ENCODE assay signal across 8 cellular contexts in genomic region chr6:41920921-41921711, GRCh38. TPM values are rescaled to one million over a fixed set of nuclear protein-coding genes. Genes with fewer than 3 reads are reported as not detected.
A peak's percentile ranks its signal among the peaks of the same experiment; 100 is the strongest.
DNase-seq lines count a peak whose midpoint lies in the region; ATAC-seq and TF ChIP-seq lines count a peak whose summit lies in the region.

Gene BYSL, plus strand, starts transcription at chr6:41921499. Its CDS starts 64 bp downstream, at chr6:41921563.
Gene MED20, minus strand, starts transcription at chr6:41921139. Its CDS starts 121 bp downstream, at chr6:41921018.

- CTCF ChIA-PET in Caco-2 (lab: Charles Lee) = interaction anchor here (0.5 to 2.2 kb wide), 24 partner anchors 12 to 643 kb away, joined by 3 to 23 read pairs (median 4); partner anchors contain the start of genes CCND3, FRS3, TAF8 and TOMM6
- CTCF ChIA-PET in activated CD8-positive, alpha-beta memory T cell treated with anti-CD3 and anti-CD28 coated beads for 36 hours (lab: Charles Lee) = interaction anchor here (0.5 to 3.9 kb wide), 27 partner anchors 11 to 244 kb away, joined by 3 to 46 read pairs (median 4); partner anchors contain the start of genes CCND3, TAF8, TOMM6 and USP49

- BruUV-seq in Caco-2 (replicated peaks; lab: Mats Ljungman, UMichigan) = no TSS peak

- H3K4me1 Mint-ChIP-seq in Caco-2 (ENCODE audit: low read depth, unreplicated experiment) (peaks cover 19% of the 10 kb centered on the region), memory B cell (peaks cover 36% of the 10 kb centered on the region)

- H3K4me3 ChIP-seq in Caco-2 (ENCODE audit: low read depth, low read length) = peak within 1 kb of the TSS; percentile 98
- peak within 1 kb of the TSS; percentile 97 for H3K4me3 ChIP-seq in effector memory CD4-positive, alpha-beta T cell (ENCODE audit: insufficient read depth, low read depth, low read length, poor library complexity, severe bottlenecking)

- no peaks in the 10 kb centered on the region for H3K9me3 ChIP-seq in Caco-2
- no peaks in the 10 kb centered on the region for H3K9me3 ChIP-seq in effector memory CD4-positive, alpha-beta T cell (ENCODE audit: control insufficient read depth, low read length)

- peak; percentile 94 for ATAC-seq in memory B cell (ENCODE audit: low read depth)

- DNase-seq in Caco-2 (peak; percentile 92), GM20000 (ENCODE audit: low spot score) (peak; percentile 93), HT-29 (ENCODE audit: low spot score) (peak; percentile 96), memory B cell (ENCODE audit: low spot score in 2 of 2) (peak; percentile 95 to 98)
- DNase-seq in NK-92 treated with Interleukin-12 subunit alpha and Interleukin-12 subunit beta, amount 100 ng/mL, for 24 hours (lab: John Stamatoyannopoulos, UW) = peak; percentile 88
- peak; percentile 84 to 91 (median 90) for DNase-seq in effector memory CD4-positive, alpha-beta T cell
- DNase-seq in stimulated activated CD8-positive, alpha-beta memory T cell treated with anti-CD3 and anti-CD28 coated beads, Interleukin-12 subunit alpha, Interleukin-12 subunit beta, amount 100 ng/mL, for 24 hours (ENCODE audit: extremely low read depth) = peak; percentile 88

- peak; percentile 94 to 95 for TF ChIP-seq CTCF in Caco-2 (IDR thresholded peaks at IDR 0.05; ENCODE audit: insufficient read depth in 1 of 2, low read depth in 1 of 2, low read length in 1 of 2, severe bottlenecking in 1 of 2, unreplicated experiment in 1 of 2)
- TF ChIP-seq CTCF in GM20000 (IDR thresholded peaks at IDR 0.05; ENCODE audit: extremely low read depth, missing control alignments) = peak; percentile 85

- no peaks in the 10 kb centered on the region for H3K9me3 Mint-ChIP-seq in Caco-2 (ENCODE audit: unreplicated experiment)
- no peaks in the 10 kb centered on the region for H3K9me3 Mint-ChIP-seq in memory B cell

- H3K4me1 ChIP-seq in Caco-2 = peaks cover 9% of the 10 kb centered on the region; the same call in 1 of the 2 replicates
- H3K4me1 ChIP-seq in effector memory CD4-positive, alpha-beta T cell (ENCODE audit: control insufficient read depth, insufficient read depth, low read length, poor library complexity, severe bottlenecking) = peaks cover 20% of the 10 kb centered on the region

- no peaks in the 10 kb centered on the region for H3K27me3 ChIP-seq in Caco-2 (replicated peaks; ENCODE audit: control insufficient read depth, insufficient read depth, low read length)
- no peaks in the 10 kb centered on the region for H3K27me3 ChIP-seq in effector memory CD4-positive, alpha-beta T cell (replicated peaks; ENCODE audit: control insufficient read depth, insufficient read depth, low read length, poor library complexity, severe bottlenecking)

- H3K27me3 Mint-ChIP-seq in Caco-2 (ENCODE audit: insufficient read depth, unreplicated experiment) = no peaks in the 10 kb centered on the region
- no peaks in the 10 kb centered on the region for H3K27me3 Mint-ChIP-seq in memory B cell

- peak within 1 kb of the TSS; percentile 88 for H3K4me3 Mint-ChIP-seq in Caco-2 (ENCODE audit: unreplicated experiment)
- peak within 1 kb of the TSS; percentile 100 for H3K4me3 Mint-ChIP-seq in memory B cell

- H3K36me3 Mint-ChIP-seq in Caco-2 (ENCODE audit: insufficient read depth, unreplicated experiment) (peaks cover 53% of the 10 kb centered on the region), memory B cell (peaks cover 5% of the 10 kb centered on the region)

- intact Hi-C loops in Caco-2 (cut with micrococcal nuclease; ENCODE audit: unreplicated experiment) = loop anchor here (1.0 to 5.0 kb wide), 7 partner anchors 15 to 134 kb away; partner anchors contain the start of genes CCND3, TOMM6 and USP49

- H3K27ac Mint-ChIP-seq in Caco-2 (ENCODE audit: unreplicated experiment) = peak within 1 kb of the TSS; percentile 98
- peak within 1 kb of the TSS; percentile 99 for H3K27ac Mint-ChIP-seq in memory B cell

- H3K36me3 ChIP-seq in Caco-2 (ENCODE audit: control insufficient read depth, insufficient read depth, low read length) = peaks cover 4% of the 10 kb centered on the region
- peaks cover 3% of the 10 kb centered on the region for H3K36me3 ChIP-seq in effector memory CD4-positive, alpha-beta T cell (ENCODE audit: control insufficient read depth, insufficient read depth, low read length)

- peak within 1 kb of the TSS; percentile 97 for H3K27ac ChIP-seq in effector memory CD4-positive, alpha-beta T cell (ENCODE audit: insufficient read depth, low read length, poor library complexity, severe bottlenecking)

- POLR2A ChIA-PET in Caco-2 (lab: Charles Lee) = interaction anchor here (0.5 to 2.0 kb wide), 11 partner anchors 15 to 707 kb away, joined by 3 to 26 read pairs (median 7); partner anchors contain the start of genes C6orf132, CCND3, FRS3 and TOMM6
- POLR2A ChIA-PET in activated CD8-positive, alpha-beta memory T cell treated with anti-CD3 and anti-CD28 coated beads for 36 hours (lab: Charles Lee) = interaction anchor here (0.6 to 1.6 kb wide), 13 partner anchors 9 to 826 kb away, joined by 3 to 14 read pairs (median 4); partner anchors contain the start of genes CCND3, TAF8 and TOMM6

RNA-seq across cellular contexts. Expression of gene BYSL, which starts in this region (rescaled TPM):
- total RNA-seq in Caco-2 (2022) = 42.6 and 45.9 TPM in 2 replicates
- total RNA-seq in HT-29 (2014; rRNA removed; shearing (Covaris generic)) = 40.7 and 53.9 TPM in 2 replicates
- 10 to 100 TPM; 83.7 to 85.2 TPM for total RNA-seq in activated CD8-positive, alpha-beta memory T cell treated with anti-CD3 and anti-CD28 coated beads for 36 hours

RNA-seq across cellular contexts. Expression of gene MED20, which starts in this region (rescaled TPM):
- total RNA-seq in Caco-2 (2022) = 40.0 and 43.7 TPM in 2 replicates
- 18.3 and 25.4 TPM in 2 replicates for total RNA-seq in HT-29 (2014; rRNA removed; shearing (Covaris generic))
- total RNA-seq in activated CD8-positive, alpha-beta memory T cell treated with anti-CD3 and anti-CD28 coated beads for 36 hours = 10 to 100 TPM; 17.5 to 22.1 TPM

Comparison
In these comparisons a context has a peak if more than half of its experiments do, and no peak if none do; other contexts are left out.
1. Peak in every context shown above with its lines: DNase-seq, ATAC-seq, H3K4me3 ChIP-seq and H3K27ac ChIP-seq.